ENCODE assay signal across 8 cellular contexts in genomic region chr3:99505646-99506269, GRCh38.
DNase-seq lines count a peak whose midpoint lies in the region; ATAC-seq and TF ChIP-seq lines count a peak whose summit lies in the region.

No MANE protein-coding gene starts in this region.

- DNase-seq in Right ventricle myocardium inferior (ENCODE audit: missing footprints) = peak; percentile 62
- DNase-seq in cardiac septum (ENCODE audit: low spot score) = no peak
- peak; percentile 89 for DNase-seq in OCI-M1 (lab: John Stamatoyannopoulos, UW)
- DNase-seq in heart right ventricle = peak in 1 of 2 donors; percentile 42
- DNase-seq in CD4-positive, alpha-beta T cell = no peak
- DNase-seq in germinal center (ENCODE audit: low spot score) = no peak
- DNase-seq in substantia nigra (lab: John Stamatoyannopoulos, UW) = no peak

- H3K9me3 ChIP-seq in heart right ventricle = no peaks in the 10 kb centered on the region
- no peaks in the 10 kb centered on the region for H3K9me3 ChIP-seq in CD4-positive, alpha-beta T cell (ENCODE audit: control insufficient read depth, low read length)

- no peaks in the 10 kb centered on the region for H3K27me3 ChIP-seq in heart right ventricle
- H3K27me3 ChIP-seq in CD4-positive, alpha-beta T cell (ENCODE audit: control insufficient read depth, insufficient read depth, low read length) = no peaks in the 10 kb centered on the region

- H3K36me3 ChIP-seq in heart right ventricle = no peaks in the 10 kb centered on the region

- H3K4me3 Mint-ChIP-seq in CD4-positive, alpha-beta T cell = no peak overlapping the region

- no peaks in the 10 kb centered on the region for H3K27me3 Mint-ChIP-seq in CD4-positive, alpha-beta T cell

- H3K27ac ChIP-seq in heart right ventricle = peak overlapping the region in 3 of 10 donors; percentile 1 to 83 (median 17)
- H3K27ac ChIP-seq in CD4-positive, alpha-beta T cell (ENCODE audit: low read depth, low read length) = no peak overlapping the region
- H3K27ac ChIP-seq in substantia nigra (ENCODE audit: low read depth, low read length, poor library complexity, severe bottlenecking) = no peak overlapping the region

- peak; percentile 83 for ATAC-seq in Right ventricle myocardium inferior
- ATAC-seq in HG02852 (IDR thresholded peaks at IDR 0.05; ENCODE audit: unreplicated experiment) = peak; percentile 99
- ATAC-seq in heart right ventricle = peak in 7 of 8 donors; percentile 64 to 92 (median 70)
- ATAC-seq in CD4-positive, alpha-beta T cell (ENCODE audit: poor library complexity) = no peak

- no peak for TF ChIP-seq CTCF in heart right ventricle (IDR thresholded peaks at IDR 0.05)
- no peak for TF ChIP-seq CTCF in CD4-positive, alpha-beta T cell (IDR thresholded peaks at IDR 0.05)

- H3K4me1 Mint-ChIP-seq in CD4-positive, alpha-beta T cell (ENCODE audit: low read depth) = no peaks in the 10 kb centered on the region

- intact Hi-C loops in Right ventricle myocardium inferior (cut with DNase I) (loop anchor here (10.0 kb wide), 1 partner anchor 129 kb away; the partner anchor contains the start of gene COL8A1), cardiac septum (cut with DNase I) (loop anchor here (10.0 kb wide), 2 partner anchors 129 to 1681 kb away; partner anchors contain the start of genes COL8A1 and CRYBG3), heart right ventricle (cut with DNase I) (loop anchor here in 4 of 10 donors (10.0 kb wide), 4 partner anchors 239 to 481 kb away; no protein-coding TSS in a partner anchor)
- intact Hi-C loops in CD4-positive, alpha-beta T cell (cut with DNase I, micrococcal nuclease) = no loop called here

- WGBS in heart right ventricle, 2 donors = 69 to 73% methylated on average over 7 of the region's 7 CpGs

- no peaks in the 10 kb centered on the region for H3K36me3 Mint-ChIP-seq in CD4-positive, alpha-beta T cell (ENCODE audit: low read depth)

- H3K9me3 Mint-ChIP-seq in CD4-positive, alpha-beta T cell = no peaks in the 10 kb centered on the region

- no peak overlapping the region for H3K4me3 ChIP-seq in heart right ventricle

- POLR2A ChIA-PET in CD4-positive, alpha-beta T cell (lab: Charles Lee) = no interaction called here

- CTCF ChIA-PET in CD4-positive, alpha-beta T cell (lab: Charles Lee) = no interaction called here

- H3K27ac Mint-ChIP-seq in CD4-positive, alpha-beta T cell = no peak overlapping the region

- H3K4me1 ChIP-seq in heart right ventricle = peaks cover 0 to 55% (median 30%) of the 10 kb centered on the region in 9 donors

Comparison
In these comparisons a context has a peak if more than half of its experiments do, and no peak if none do; other contexts are left out.
1. DNase-seq: peak in Right ventricle myocardium inferior (single experiment) and OCI-M1 (single experiment); none in cardiac septum (single experiment), CD4-positive, alpha-beta T cell (0 of 10), germinal center (single experiment) and substantia nigra (0 of 49).
2. intact Hi-C loops: an anchor here in Right ventricle myocardium inferior (10.0 kb wide) and cardiac septum (10.0 kb wide); none called in CD4-positive, alpha-beta T cell.